ENCODE assay signal across 10 cellular contexts in the genomic region with DNA sequence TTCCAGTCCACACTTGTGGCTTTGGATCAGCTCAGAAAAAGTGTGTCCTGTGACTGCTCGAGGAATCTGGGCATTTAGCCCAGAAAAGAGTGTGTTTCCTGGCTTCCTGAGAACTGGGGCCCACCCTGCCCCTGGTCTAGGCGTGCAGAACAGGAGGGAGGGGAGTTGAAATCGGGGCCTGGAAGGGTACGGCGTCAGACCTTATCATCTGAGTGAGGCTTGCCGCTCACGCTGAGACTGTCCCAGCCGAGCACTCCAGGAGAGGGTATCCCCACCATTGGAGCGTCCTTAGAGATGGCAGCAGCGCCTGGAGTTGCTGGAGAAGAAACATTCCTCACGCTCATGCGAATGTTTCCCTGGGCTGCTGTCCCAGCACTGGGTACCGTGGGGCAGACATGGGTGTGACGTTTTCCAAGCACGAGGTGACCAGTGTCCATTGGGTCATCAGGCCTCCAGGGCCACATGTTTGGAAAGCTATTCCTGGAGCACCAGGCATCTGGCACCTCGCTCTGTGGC. TPM values are rescaled to one million over a fixed set of nuclear protein-coding genes. Genes with fewer than 3 reads are reported as not detected.
DNase-seq lines count a peak whose midpoint lies in the region; ATAC-seq, FAIRE-seq and TF ChIP-seq lines count a peak whose summit lies in the region.
"Had no signal": no experiment of that assay in that cellular context is flagged by ENCODE, and none has a peak within 500 bp of the region (broad histone marks: within the 10 kb centered on the region; RNA-seq: fewer than 3 reads in every experiment).

No MANE protein-coding gene starts in this region.

- no peaks in the 10 kb centered on the region for H3K27me3 ChIP-seq in bronchial epithelial cell (ENCODE audit: control insufficient read depth, insufficient read depth, low read length)
- no peaks in the 10 kb centered on the region for H3K27me3 ChIP-seq in kidney epithelial cell (ENCODE audit: control insufficient read depth, insufficient read depth, low read length)

- H3K27ac Mint-ChIP-seq in stimulated activated memory B cell treated with anti-CD40 and anti-IgM and Interleukin-4, amounts not matched to agents 10 μg/mL and 1 μg/mL and 100 μg/mL, for 72 hours, result peak overlapping the region; percentile 98
- H3K27ac Mint-ChIP-seq in activated naive CD8-positive, alpha-beta T cell treated with anti-CD3 and anti-CD28 coated beads, Interleukin-2, amount 50 U/mL, for 24 hours, result no peak overlapping the region

- H3K36me3 ChIP-seq in bronchial epithelial cell (ENCODE audit: control insufficient read depth, insufficient read depth, low read length) (no peaks in the 10 kb centered on the region), kidney epithelial cell (ENCODE audit: control insufficient read depth, insufficient read depth, low read length) (no peaks in the 10 kb centered on the region)

- TF ChIP-seq CTCF in bronchial epithelial cell (IDR thresholded peaks at IDR 0.05; ENCODE audit: insufficient read depth, low read length, severe bottlenecking) (no peak), kidney epithelial cell (IDR thresholded peaks at IDR 0.05; ENCODE audit: insufficient read depth, low read length, poor library complexity, severe bottlenecking) (no peak)

- no peak overlapping the region for H3K4me3 Mint-ChIP-seq in stimulated activated memory B cell treated with anti-CD40 and anti-IgM and Interleukin-4, amounts not matched to agents 10 μg/mL and 1 μg/mL and 100 μg/mL, for 72 hours
- H3K4me3 Mint-ChIP-seq in activated naive CD8-positive, alpha-beta T cell treated with anti-CD3 and anti-CD28 coated beads, Interleukin-2, amount 50 U/mL, for 24 hours, result no peak overlapping the region

- H3K4me3 ChIP-seq in bronchial epithelial cell (ENCODE audit: low read depth, low read length), result no peak overlapping the region
- H3K4me3 ChIP-seq in kidney epithelial cell (ENCODE audit: low read depth, low read length), result no peak overlapping the region

- peak; percentile 40 for FAIRE-seq in GM12892 (lab: Jason Lieb, UNC)
- no peak for FAIRE-seq in bronchial epithelial cell (lab: Jason Lieb, UNC)
- FAIRE-seq: colon had no signal

- peaks cover 47% of the 10 kb centered on the region for H3K36me3 Mint-ChIP-seq in stimulated activated memory B cell treated with anti-CD40 and anti-IgM and Interleukin-4, amounts not matched to agents 10 μg/mL and 1 μg/mL and 100 μg/mL, for 72 hours
- H3K36me3 Mint-ChIP-seq in activated naive CD8-positive, alpha-beta T cell treated with anti-CD3 and anti-CD28 coated beads, Interleukin-2, amount 50 U/mL, for 24 hours (ENCODE audit: low read depth), result no peaks in the 10 kb centered on the region

- DNase-seq in GM12892 (ENCODE audit: insufficient read length) (no peak), bronchial epithelial cell (ENCODE audit: low read depth) (peak; percentile 73), kidney epithelial cell (ENCODE audit: low read depth) (peak; percentile 56), cerebellum (ENCODE audit: low spot score) (no peak), NCI-H1436 (lab: John Stamatoyannopoulos, UW) (no peak)
- no peak for DNase-seq in NK-92 treated with Interleukin-12 subunit alpha and Interleukin-12 subunit beta, amount 100 ng/mL, for 24 hours (lab: John Stamatoyannopoulos, UW)
- no peak for DNase-seq in activated naive CD8-positive, alpha-beta T cell treated with anti-CD3 and anti-CD28 coated beads, Interleukin-2, amount 50 U/mL, for 24 hours
- DNase-seq: NCI-H1105 had no signal

- peak; percentile 16; the same call in 1 of the 2 replicates for TF ChIP-seq POLR2A in GM12892 (IDR thresholded peaks at IDR 0.05; ENCODE audit: low read depth, low read length)

- H3K9me3 Mint-ChIP-seq in stimulated activated memory B cell treated with anti-CD40 and anti-IgM and Interleukin-4, amounts not matched to agents 10 μg/mL and 1 μg/mL and 100 μg/mL, for 72 hours, result no peaks in the 10 kb centered on the region
- no peaks in the 10 kb centered on the region for H3K9me3 Mint-ChIP-seq in activated naive CD8-positive, alpha-beta T cell treated with anti-CD3 and anti-CD28 coated beads, Interleukin-2, amount 50 U/mL, for 24 hours

- ATAC-seq in stimulated activated memory B cell treated with anti-CD40 and anti-IgM and Interleukin-4, amounts not matched to agents 10 μg/mL and 1 μg/mL and 100 μg/mL, for 72 hours, result no peak
- no peak for ATAC-seq in activated naive CD8-positive, alpha-beta T cell treated with anti-CD3 and anti-CD28 coated beads, Interleukin-2, amount 50 U/mL, for 24 hours

- H3K4me1 Mint-ChIP-seq in stimulated activated memory B cell treated with anti-CD40 and anti-IgM and Interleukin-4, amounts not matched to agents 10 μg/mL and 1 μg/mL and 100 μg/mL, for 72 hours, result peaks cover 95% of the 10 kb centered on the region
- peaks cover 30% of the 10 kb centered on the region for H3K4me1 Mint-ChIP-seq in activated naive CD8-positive, alpha-beta T cell treated with anti-CD3 and anti-CD28 coated beads, Interleukin-2, amount 50 U/mL, for 24 hours

- no peaks in the 10 kb centered on the region for H3K27me3 Mint-ChIP-seq in stimulated activated memory B cell treated with anti-CD40 and anti-IgM and Interleukin-4, amounts not matched to agents 10 μg/mL and 1 μg/mL and 100 μg/mL, for 72 hours
- H3K27me3 Mint-ChIP-seq in activated naive CD8-positive, alpha-beta T cell treated with anti-CD3 and anti-CD28 coated beads, Interleukin-2, amount 50 U/mL, for 24 hours, result no peaks in the 10 kb centered on the region

RNA-seq across cellular contexts. Expression of gene NEK6, which starts 22.5 kb away (rescaled TPM):
- polyA plus RNA-seq in GM12892 (2012; ENCODE audit: missing spikeins), result 142 TPM
- total RNA-seq in bronchial epithelial cell (8.4 and 14.7 TPM in 2 replicates), kidney epithelial cell (17.8 and 22.7 TPM in 2 replicates), cerebellum (18.9 TPM)

Comparison
In these comparisons a context has a peak if more than half of its experiments do, and no peak if none do; other contexts are left out.
1. DNase-seq: peak in bronchial epithelial cell (single experiment) and kidney epithelial cell (single experiment); none in GM12892 (single experiment), cerebellum (single experiment), NCI-H1436 (single experiment), NK-92 treated with Interleukin-12 subunit alpha and Interleukin-12 subunit beta, amount 100 ng/mL, for 24 hours (single experiment) and activated naive CD8-positive, alpha-beta T cell treated with anti-CD3 and anti-CD28 coated beads, Interleukin-2, amount 50 U/mL, for 24 hours (single experiment).